In the genomic region with DNA sequence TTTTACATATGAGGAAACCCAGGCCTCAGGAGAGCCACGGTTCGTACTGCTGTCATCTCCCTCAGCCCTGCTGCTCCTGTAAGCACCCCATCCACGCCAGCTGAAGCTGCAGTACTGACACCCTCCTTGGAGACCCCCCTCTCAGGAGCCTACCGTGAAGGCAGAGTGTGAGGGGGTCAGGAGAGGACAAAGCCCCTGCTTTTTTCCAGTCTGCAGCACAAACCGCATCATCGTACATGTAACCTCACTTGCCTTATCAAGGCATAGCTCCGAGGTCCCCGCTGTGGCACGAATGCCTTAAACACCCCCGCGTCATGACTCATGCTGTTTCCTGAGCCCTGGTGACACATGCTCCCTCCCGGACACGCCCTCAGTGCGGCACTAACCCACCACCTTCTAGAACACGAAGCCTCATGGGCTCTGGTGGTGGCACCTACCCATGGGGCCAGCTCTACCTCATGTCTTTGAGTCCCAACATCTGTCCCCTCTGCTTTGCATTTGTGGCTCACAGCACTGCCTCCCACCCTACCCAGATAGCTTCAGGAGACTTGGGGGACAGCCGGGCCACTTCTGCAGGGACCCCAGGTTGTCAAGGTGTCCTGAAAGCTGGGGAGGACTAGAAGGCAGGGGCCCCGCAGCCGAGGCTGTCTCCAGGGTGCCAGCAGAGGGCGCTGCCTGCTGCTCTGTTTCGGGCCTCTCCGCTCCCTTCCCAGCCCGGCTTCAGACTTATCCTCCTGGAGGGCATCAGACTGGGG, we compare ENCODE assay signal across 8 cellular contexts. TPM values are rescaled to one million over a fixed set of nuclear protein-coding genes. Genes with fewer than 3 reads are reported as not detected.
DNase-seq lines count a peak whose midpoint lies in the region; ATAC-seq and TF ChIP-seq lines count a peak whose summit lies in the region.

No MANE protein-coding gene starts in this region.

- intact Hi-C loops in activated T-helper 2 cell treated with anti-CD3 and anti-CD28 coated beads, Interferon-gamma antibody, Interleukin-2, Interleukin-4, amounts not matched to agents 10 μg/mL and 5 μg/mL and 100 μg/mL, durations not matched to agents 14 hours and 24 hours and 36 hours (cut with micrococcal nuclease), result loop anchor here (1.0 to 10.0 kb wide), 3 partner anchors 8 to 260 kb away; no protein-coding TSS in a partner anchor
- intact Hi-C loops in posterior vena cava (cut with DNase I), result loop anchor here in 1 of 2 donors (5.0 kb wide), 1 partner anchor 38 kb away; no protein-coding TSS in a partner anchor
- intact Hi-C loops in transverse colon (cut with DNase I; ENCODE audit: low total_unique reads), result no loop called here

- 36 to 60% methylated on average over 5 to 22 of the region's 22 CpGs for WGBS in transverse colon (ENCODE audit: low coverage in 1 of 2), 2 donors

- no peaks in the 10 kb centered on the region for H3K27me3 Mint-ChIP-seq in activated T-helper 2 cell treated with anti-CD3 and anti-CD28 coated beads, Interferon-gamma antibody, Interleukin-2, Interleukin-4, amounts not matched to agents 10 μg/mL and 5 μg/mL and 100 μg/mL, durations not matched to agents 14 hours and 24 hours and 36 hours (ENCODE audit: low read depth)

- peak overlapping the region; percentile 77 for H3K4me3 Mint-ChIP-seq in activated T-helper 2 cell treated with anti-CD3 and anti-CD28 coated beads, Interferon-gamma antibody, Interleukin-2, Interleukin-4, amounts not matched to agents 10 μg/mL and 5 μg/mL and 100 μg/mL, durations not matched to agents 14 hours and 24 hours and 36 hours (ENCODE audit: low read depth)

- ATAC-seq in HG03060 (IDR thresholded peaks at IDR 0.05; ENCODE audit: low read depth, unreplicated experiment) (peak; percentile 36), foreskin keratinocyte (peak; percentile 59), HG03460 (IDR thresholded peaks at IDR 0.05; ENCODE audit: unreplicated experiment) (no peak)

- H3K4me3 ChIP-seq in transverse colon, result no peak overlapping the region

- H3K9me3 ChIP-seq in transverse colon, result no peaks in the 10 kb centered on the region

- no peaks in the 10 kb centered on the region for H3K27me3 ChIP-seq in foreskin keratinocyte
- H3K27me3 ChIP-seq in transverse colon, result no peaks in the 10 kb centered on the region

- no peaks in the 10 kb centered on the region for H3K9me3 Mint-ChIP-seq in activated T-helper 2 cell treated with anti-CD3 and anti-CD28 coated beads, Interferon-gamma antibody, Interleukin-2, Interleukin-4, amounts not matched to agents 10 μg/mL and 5 μg/mL and 100 μg/mL, durations not matched to agents 14 hours and 24 hours and 36 hours

- TF ChIP-seq EP300 in transverse colon (IDR thresholded peaks at IDR 0.05; ENCODE audit: low read depth), result no peak

- TF ChIP-seq CTCF in foreskin keratinocyte (conservative IDR thresholded peaks at IDR 0.05), result peak; percentile 80
- peak; percentile 72 to 85 (median 84) for TF ChIP-seq CTCF in transverse colon (IDR thresholded peaks at IDR 0.05)

- TF ChIP-seq POLR2A in transverse colon (IDR thresholded peaks at IDR 0.05), result peak; percentile 26

- peak; percentile 26 for DNase-seq in COR-L47 (lab: John Stamatoyannopoulos, UW)
- peak; percentile 16 to 40 for DNase-seq in SHP77 (lab: John Stamatoyannopoulos, UW)
- DNase-seq in activated T-helper 2 cell treated with anti-CD3 and anti-CD28 coated beads, Interferon-gamma antibody, Interleukin-2, Interleukin-4, amounts not matched to agents 10 μg/mL and 5 μg/mL and 100 μg/mL, durations not matched to agents 14 hours and 24 hours and 36 hours (ENCODE audit: low spot score), result peak; percentile 91
- DNase-seq in foreskin keratinocyte, result peak; percentile 50 to 64
- DNase-seq in posterior vena cava (ENCODE audit: low spot score), result peak; percentile 95
- DNase-seq in transverse colon, result peak; percentile 82

- peaks cover 3% of the 10 kb centered on the region for H3K4me1 ChIP-seq in foreskin keratinocyte
- peaks cover 13 to 73% (median 45%) of the 10 kb centered on the region in 4 donors for H3K4me1 ChIP-seq in transverse colon

- H3K4me1 Mint-ChIP-seq in activated T-helper 2 cell treated with anti-CD3 and anti-CD28 coated beads, Interferon-gamma antibody, Interleukin-2, Interleukin-4, amounts not matched to agents 10 μg/mL and 5 μg/mL and 100 μg/mL, durations not matched to agents 14 hours and 24 hours and 36 hours (ENCODE audit: low read depth), result peaks cover 82% of the 10 kb centered on the region

- no peaks in the 10 kb centered on the region for H3K36me3 ChIP-seq in transverse colon

- peak overlapping the region; percentile 32 for H3K27ac ChIP-seq in foreskin keratinocyte
- peak overlapping the region; percentile 65 to 98 (median 86) for H3K27ac ChIP-seq in transverse colon

- in situ Hi-C loops in transverse colon (cut with MboI; ENCODE audit: low pct_ligation_motif_present in 1 of 4, low pct_unique_long_range_greater_than_20kb in 1 of 4, low sequenced_read_pairs in 3 of 4), result no loop called here

- peak overlapping the region; percentile 100 for H3K27ac Mint-ChIP-seq in activated T-helper 2 cell treated with anti-CD3 and anti-CD28 coated beads, Interferon-gamma antibody, Interleukin-2, Interleukin-4, amounts not matched to agents 10 μg/mL and 5 μg/mL and 100 μg/mL, durations not matched to agents 14 hours and 24 hours and 36 hours

- H3K36me3 Mint-ChIP-seq in activated T-helper 2 cell treated with anti-CD3 and anti-CD28 coated beads, Interferon-gamma antibody, Interleukin-2, Interleukin-4, amounts not matched to agents 10 μg/mL and 5 μg/mL and 100 μg/mL, durations not matched to agents 14 hours and 24 hours and 36 hours (ENCODE audit: low read depth), result peaks cover 44% of the 10 kb centered on the region

RNA-seq across cellular contexts. Expression of a gene that starts 4.9 kb away (rescaled TPM):
- 437 TPM in 2 replicates for total RNA-seq in activated T-helper 2 cell treated with anti-CD3 and anti-CD28 coated beads, Interferon-gamma antibody, Interleukin-2, Interleukin-4, amounts not matched to agents 10 μg/mL and 5 μg/mL and 100 μg/mL, durations not matched to agents 14 hours and 24 hours and 36 hours
- total RNA-seq in foreskin keratinocyte (194 and 196 TPM in 2 replicates), posterior vena cava (100 to 1,000 TPM; 163 to 190 TPM), transverse colon (100 to 1,000 TPM; 134 to 314 (median 215) TPM)
- polyA plus RNA-seq in foreskin keratinocyte, result 543 and 549 TPM in 2 replicates

RNA-seq across cellular contexts. Expression of a gene that starts 21.7 kb away (rescaled TPM):
- 13.1 and 14.2 TPM in 2 replicates for total RNA-seq in activated T-helper 2 cell treated with anti-CD3 and anti-CD28 coated beads, Interferon-gamma antibody, Interleukin-2, Interleukin-4, amounts not matched to agents 10 μg/mL and 5 μg/mL and 100 μg/mL, durations not matched to agents 14 hours and 24 hours and 36 hours
- total RNA-seq in foreskin keratinocyte (5.6 and 9.9 TPM in 2 replicates), posterior vena cava (10 to 100 TPM; 12.2 to 17.1 TPM), transverse colon (10 to 100 TPM in 2 of 4 donors, 1 to 10 TPM in 2; 4.9 to 17.9 (median 12.0) TPM)
- polyA plus RNA-seq in foreskin keratinocyte, result 12.4 and 13.3 TPM in 2 replicates

RNA-seq across cellular contexts. Expression of a gene that starts 33.0 kb away (rescaled TPM):
- total RNA-seq in activated T-helper 2 cell treated with anti-CD3 and anti-CD28 coated beads, Interferon-gamma antibody, Interleukin-2, Interleukin-4, amounts not matched to agents 10 μg/mL and 5 μg/mL and 100 μg/mL, durations not matched to agents 14 hours and 24 hours and 36 hours, result 237 and 243 TPM in 2 replicates
- total RNA-seq in foreskin keratinocyte, result 0.25 TPM in 1 of 2 replicates, not detected in the other
- 0.18 and 0.36 TPM in 2 replicates for polyA plus RNA-seq in foreskin keratinocyte
- 10 to 100 TPM in 1 of 2 donors, 1 to 10 TPM in 1; 7.0 to 16.1 TPM for total RNA-seq in posterior vena cava
- total RNA-seq in transverse colon, result 10 to 100 TPM in 2 of 4 donors, 1 to 10 TPM in 1, not detected in 1; 5.3 to 56.1 (median 21.1) TPM

RNA-seq across cellular contexts. Expression of a gene that starts 50.8 kb away (rescaled TPM):
- 39.6 and 39.8 TPM in 2 replicates for total RNA-seq in activated T-helper 2 cell treated with anti-CD3 and anti-CD28 coated beads, Interferon-gamma antibody, Interleukin-2, Interleukin-4, amounts not matched to agents 10 μg/mL and 5 μg/mL and 100 μg/mL, durations not matched to agents 14 hours and 24 hours and 36 hours
- total RNA-seq in foreskin keratinocyte (18.9 and 22.2 TPM in 2 replicates), posterior vena cava (1 to 10 TPM; 2.8 to 3.7 TPM), transverse colon (10 to 100 TPM in 3 of 4 donors, 1 to 10 TPM in 1; 8.6 to 73.8 (median 13.6) TPM)
- 9.7 and 12.0 TPM in 2 replicates for polyA plus RNA-seq in foreskin keratinocyte

Comparison
In these comparisons a context has a peak if more than half of its experiments do, and no peak if none do; other contexts are left out.
1. DNase-seq: peak in every context shown above with its lines; median percentile 95 in posterior vena cava; 91 in activated T-helper 2 cell treated with anti-CD3 and anti-CD28 coated beads, Interferon-gamma antibody, Interleukin-2, Interleukin-4, amounts not matched to agents 10 μg/mL and 5 μg/mL and 100 μg/mL, durations not matched to agents 14 hours and 24 hours and 36 hours; 82 in transverse colon; 57 in foreskin keratinocyte; 28 in SHP77; 26 in COR-L47.